10 cellular contexts compared by ENCODE assay signal in genomic region chr21:45317401-45318145, GRCh38. TPM values are rescaled to one million over a fixed set of nuclear protein-coding genes. Genes with fewer than 3 reads are reported as not detected.
A peak's percentile ranks its signal among the peaks of the same experiment; 100 is the strongest.
DNase-seq lines count a peak whose midpoint lies in the region; ATAC-seq and TF ChIP-seq lines count a peak whose summit lies in the region.
"Had no signal": no experiment of that assay in that cellular context is flagged by ENCODE, and none has a peak within 500 bp of the region (broad histone marks: within the 10 kb centered on the region; RNA-seq: fewer than 3 reads in every experiment).

No MANE protein-coding gene starts in this region.

- H3K4me1 ChIP-seq in left lung = peaks cover 0 to 39% of the 10 kb centered on the region in 2 donors
- H3K4me1 ChIP-seq in suprapubic skin = peaks cover 38% of the 10 kb centered on the region

- intact Hi-C loops in left lung (cut with DNase I) = no loop called here

- no peaks in the 10 kb centered on the region for H3K9me3 ChIP-seq in left lung
- no peaks in the 10 kb centered on the region for H3K9me3 ChIP-seq in suprapubic skin

- TF ChIP-seq EP300 in suprapubic skin (IDR thresholded peaks at IDR 0.05) = no peak

- peaks cover 0 to 12% of the 10 kb centered on the region in 2 donors for H3K27me3 ChIP-seq in left lung
- peaks cover 3% of the 10 kb centered on the region for H3K27me3 ChIP-seq in suprapubic skin
- H3K27me3 ChIP-seq: cardiac muscle cell had no signal

- no peak for ATAC-seq in left lung
- no peak for ATAC-seq in HG03097 (IDR thresholded peaks at IDR 0.05; ENCODE audit: low FRiP score, unreplicated experiment)
- no peak for ATAC-seq in GM21529 (IDR thresholded peaks at IDR 0.05; ENCODE audit: unreplicated experiment)

- H3K27ac ChIP-seq in left lung = peak overlapping the region; percentile 80 to 86
- H3K27ac ChIP-seq in suprapubic skin = peak overlapping the region; percentile 63

- H3K4me3 ChIP-seq in choroid plexus epithelial cell (ENCODE audit: low read depth, low read length) (no peak overlapping the region), left lung (no peak overlapping the region), suprapubic skin (no peak overlapping the region)
- H3K4me3 ChIP-seq: cardiac muscle cell had no signal

- H3K36me3 ChIP-seq in left lung = no peaks in the 10 kb centered on the region
- no peaks in the 10 kb centered on the region for H3K36me3 ChIP-seq in suprapubic skin
- H3K36me3 ChIP-seq: cardiac muscle cell had no signal

- TF ChIP-seq CTCF in choroid plexus epithelial cell (conservative IDR thresholded peaks at IDR 0.05; ENCODE audit: low read depth, low read length) = no peak
- TF ChIP-seq CTCF in left lung (IDR thresholded peaks at IDR 0.05) = no peak
- no peak for TF ChIP-seq CTCF in suprapubic skin (IDR thresholded peaks at IDR 0.05)

- no peak for TF ChIP-seq POLR2A in suprapubic skin (IDR thresholded peaks at IDR 0.05)

- WGBS in suprapubic skin = 62% methylated on average over 13 of the region's 17 CpGs

- DNase-seq in HCEC 1CT = peak; percentile 80
- peak; percentile 53 for DNase-seq in choroid plexus epithelial cell (ENCODE audit: low read depth)
- DNase-seq in left lung = no peak
- peak in 1 of 2 donors; percentile 59 for DNase-seq in suprapubic skin (ENCODE audit: low spot score in 2 of 2)
- no peak for DNase-seq in SIG-M5 treated with dmso at 0.1 percent for 504 hours (lab: John Stamatoyannopoulos, UW; ENCODE audit: unreplicated experiment)
- no peak for DNase-seq in NCI-H2107 (lab: John Stamatoyannopoulos, UW)
- DNase-seq: activated CD4-positive, alpha-beta T cell treated with anti-CD3 and anti-CD28 coated beads for 1 hour had no signal

RNA-seq across cellular contexts. Expression of gene POFUT2, which starts 29.9 kb away (rescaled TPM):
- total RNA-seq in left lung (10 to 100 TPM; 31.6 to 35.1 TPM), suprapubic skin (10 to 100 TPM; 10.7 to 46.9 (median 20.0) TPM)

Comparison
In these comparisons a context has a peak if more than half of its experiments do, and no peak if none do; other contexts are left out.
1. DNase-seq: peak in HCEC 1CT (single experiment) and choroid plexus epithelial cell (single experiment); none in left lung (0 of 2), SIG-M5 treated with dmso at 0.1 percent for 504 hours (single experiment) and NCI-H2107 (single experiment).